Comparison of ENCODE assay signal across 1 cellular context in the genomic region with DNA sequence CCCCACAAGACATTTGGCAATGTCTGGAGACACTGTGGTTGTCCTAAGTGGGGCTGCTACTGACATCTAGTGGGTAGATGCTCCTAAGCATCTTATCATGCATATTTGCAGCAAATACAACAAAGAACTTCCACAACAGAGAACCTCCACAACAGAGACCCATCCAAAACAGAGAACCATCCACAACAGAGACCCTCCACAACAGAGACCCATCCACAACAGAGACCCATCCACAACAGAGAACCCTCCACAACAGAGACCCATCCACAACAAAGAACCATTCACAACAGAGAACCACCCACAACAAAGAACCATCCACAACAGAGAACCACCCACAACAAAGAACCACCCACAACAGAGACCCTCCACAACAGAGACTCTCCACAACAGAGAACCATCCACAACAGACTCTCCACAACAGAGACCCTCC.
TF ChIP-seq lines count a peak whose summit lies in the region.

No MANE protein-coding gene starts in this region.

TF ChIP-seq in GM12878, 131 proteins besides CTCF, POLR2A, EP300 and RAD21:
- TF ChIP-seq, protein P1, sequence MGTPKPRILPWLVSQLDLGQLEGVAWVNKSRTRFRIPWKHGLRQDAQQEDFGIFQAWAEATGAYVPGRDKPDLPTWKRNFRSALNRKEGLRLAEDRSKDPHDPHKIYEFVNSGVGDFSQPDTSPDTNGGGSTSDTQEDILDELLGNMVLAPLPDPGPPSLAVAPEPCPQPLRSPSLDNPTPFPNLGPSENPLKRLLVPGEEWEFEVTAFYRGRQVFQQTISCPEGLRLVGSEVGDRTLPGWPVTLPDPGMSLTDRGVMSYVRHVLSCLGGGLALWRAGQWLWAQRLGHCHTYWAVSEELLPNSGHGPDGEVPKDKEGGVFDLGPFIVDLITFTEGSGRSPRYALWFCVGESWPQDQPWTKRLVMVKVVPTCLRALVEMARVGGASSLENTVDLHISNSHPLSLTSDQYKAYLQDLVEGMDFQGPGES (IDR thresholded peaks at IDR 0.05): no peak
- TF ChIP-seq SMC3 (IDR thresholded peaks at IDR 0.05; ENCODE audit: borderline replicate concordance, low read length) (peak; percentile 71; the same call in 1 of the 2 replicates), BHLHE40 (IDR thresholded peaks at IDR 0.05; ENCODE audit: borderline replicate concordance in 1 of 2, low read depth in 2 of 2, low read length in 1 of 2) (0 out of 4 replicates have a peak, but pooled peaks of 1 of the 2 experiments have one; percentile 22)
